19 cellular contexts compared by ENCODE assay signal in the genomic region with DNA sequence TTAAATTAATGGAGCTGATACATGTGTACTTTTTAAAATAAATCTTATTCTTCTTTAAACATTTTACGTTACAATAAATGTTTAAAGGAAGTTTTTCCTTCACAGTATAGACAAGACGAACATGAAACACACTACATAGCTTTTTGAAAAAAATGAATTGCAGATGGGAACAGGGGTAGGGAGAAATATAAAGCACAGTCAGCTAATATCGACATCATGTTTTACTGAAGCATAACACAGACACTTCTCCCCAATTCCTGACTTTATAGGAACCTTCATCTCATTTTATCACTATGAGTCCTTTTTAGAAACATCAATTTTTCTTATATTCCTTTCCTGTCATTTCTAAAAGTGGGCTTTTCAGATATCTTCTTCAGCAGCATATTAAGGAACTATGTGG.
DNase-seq lines count a peak whose midpoint lies in the region; ATAC-seq, FAIRE-seq and TF ChIP-seq lines count a peak whose summit lies in the region.
"Had no signal": no experiment of that assay in that cellular context is flagged by ENCODE, and none has a peak within 500 bp of the region (broad histone marks: within the 10 kb centered on the region; RNA-seq: fewer than 3 reads in every experiment).

No MANE protein-coding gene starts in this region.

- H3K4me3 ChIP-seq in Caco-2 (ENCODE audit: low read depth, low read length): no peak overlapping the region
- H3K4me3 ChIP-seq in IMR-90 (ENCODE audit: insufficient read depth, low read depth, low read length): no peak overlapping the region
- no peak overlapping the region for H3K4me3 ChIP-seq in K562
- H3K4me3 ChIP-seq in pancreas: no peak overlapping the region
- no peak overlapping the region for H3K4me3 ChIP-seq in gastrocnemius medialis
- H3K4me3 ChIP-seq: BLaER1 treated with 17β-estradiol and CSF1 and Interleukin-3, amounts not matched to agents 10 nM and 100 nM had no signal

- BruUV-seq in Caco-2 (replicated peaks; lab: Mats Ljungman, UMichigan) (no TSS peak), IMR-90 (replicated peaks; lab: Mats Ljungman, UMichigan) (no TSS peak), K562 (replicated peaks; lab: Mats Ljungman, UMichigan) (no TSS peak)

- no peak overlapping the region for H2BK20ac ChIP-seq in IMR-90 (ENCODE audit: low read depth, low read length)

- H3K9me3 Mint-ChIP-seq in Caco-2 (ENCODE audit: unreplicated experiment): peaks cover 12% of the 10 kb centered on the region
- H3K9me3 Mint-ChIP-seq in CD4-positive, alpha-beta T cell: peaks cover 6% of the 10 kb centered on the region

- no peak overlapping the region for H3K4me2 ChIP-seq in IMR-90 (ENCODE audit: low read depth, low read length)
- H3K4me2 ChIP-seq in K562 (ENCODE audit: insufficient read depth, low read length): no peak overlapping the region

- no peak overlapping the region for H3K56ac ChIP-seq in IMR-90 (ENCODE audit: extremely low read depth, insufficient read depth, low read length)

- FAIRE-seq in K562 (lab: Jason Lieb, UNC) (no peak), pancreas (lab: Jason Lieb, UNC) (no peak)
- FAIRE-seq: G401.6, GM12892 had no signal

- peak overlapping the region; percentile 22 for H3K27ac Mint-ChIP-seq in Caco-2 (ENCODE audit: unreplicated experiment)
- no peak overlapping the region for H3K27ac Mint-ChIP-seq in CD4-positive, alpha-beta T cell
- H3K27ac Mint-ChIP-seq: CD14-positive monocyte; CD4-positive, alpha-beta memory T cell had no signal

- H3K18ac ChIP-seq in IMR-90 (ENCODE audit: low read depth, low read length): no peak overlapping the region

- H4K5ac ChIP-seq in IMR-90 (ENCODE audit: low read depth, low read length): no peak overlapping the region

- TF ChIP-seq RAD21 in IMR-90 (IDR thresholded peaks at IDR 0.05; ENCODE audit: low read length) (no peak), K562 (CRISPR knock-in tag; conservative IDR thresholded peaks at IDR 0.05 in 1 of 2, IDR thresholded peaks at IDR 0.05 in 1 of 2) (no peak)

- no peak overlapping the region for H2BK5ac ChIP-seq in IMR-90 (ENCODE audit: low read depth, low read length, poor library complexity, severe bottlenecking)

- POLR2A ChIA-PET in Caco-2 (lab: Charles Lee): no interaction called here
- POLR2A ChIA-PET in IMR-90 (lab: Charles Lee; ENCODE audit: unreplicated experiment): no interaction called here
- POLR2A ChIA-PET in K562 (lab: Yijun Ruan, JAX): no interaction called here
- POLR2A ChIA-PET in CD4-positive, alpha-beta T cell (lab: Charles Lee): no interaction called here

- no peak overlapping the region for H4K91ac ChIP-seq in IMR-90 (ENCODE audit: insufficient read depth, low read depth, low read length)

- no peaks in the 10 kb centered on the region for H3K9me1 ChIP-seq in IMR-90 (ENCODE audit: insufficient read depth, low read length)
- no peaks in the 10 kb centered on the region for H3K9me1 ChIP-seq in K562 (ENCODE audit: control insufficient read depth, insufficient read depth, low read length)

- H3K9me3 ChIP-seq in Caco-2 (peaks cover 11% of the 10 kb centered on the region; the same call in 1 of the 2 replicates), IMR-90 (ENCODE audit: control insufficient read depth, insufficient read depth, low read length) (no peaks in the 10 kb centered on the region), K562 (replicated peaks; ENCODE audit: control insufficient read depth, insufficient read depth, low read depth, low read length) (no peaks in the 10 kb centered on the region; the same call in 1 of the 2 replicates), pancreas (no peaks in the 10 kb centered on the region), gastrocnemius medialis (no peaks in the 10 kb centered on the region)
- H3K9me3 ChIP-seq in CD4-positive, alpha-beta T cell (ENCODE audit: control insufficient read depth, low read length): peaks cover 9% of the 10 kb centered on the region

- TF ChIP-seq POLR2A in IMR-90 (IDR thresholded peaks at IDR 0.05; ENCODE audit: low read depth, low read length): no peak
- no peak for TF ChIP-seq POLR2A in K562 (conservative IDR thresholded peaks at IDR 0.05)
- no peak for TF ChIP-seq POLR2A in gastrocnemius medialis (IDR thresholded peaks at IDR 0.05)

- no peak overlapping the region for H2AK5ac ChIP-seq in IMR-90 (ENCODE audit: low read depth, low read length)

- no peak overlapping the region for H3K4me3 Mint-ChIP-seq in Caco-2 (ENCODE audit: unreplicated experiment)
- H3K4me3 Mint-ChIP-seq in CD4-positive, alpha-beta T cell: no peak overlapping the region
- H3K4me3 Mint-ChIP-seq: CD14-positive monocyte; CD4-positive, alpha-beta memory T cell had no signal

- no CpG with 5 or more reads among the region's 3 CpGs for WGBS in IMR-90 (ENCODE audit: extremely low coverage in 2 of 2, insufficient read length in 1 of 2), 2 experiments
- WGBS in K562 (ENCODE audit: insufficient coverage, low coverage, missing lambda C conversion rate): 2% methylated on average over 3 of the region's 3 CpGs
- WGBS in pancreas, 2 donors: 47 to 59% methylated on average over 3 of the region's 3 CpGs

- DNase-seq in Caco-2: no peak
- no peak for DNase-seq in IMR-90
- no peak for DNase-seq in K562 (ENCODE audit: extremely low read depth in 1 of 4, low spot score in 3 of 4)
- DNase-seq in pancreas: no peak
- no peak for DNase-seq in gastrocnemius medialis
- DNase-seq in CD4-positive, alpha-beta T cell: no peak
- DNase-seq: AML-193; BE2C; CD4-positive, alpha-beta memory T cell; COR-L47; DMS153; DND-41; GOT3; H7; HCEC 1CT had no signal

- no peaks in the 10 kb centered on the region for H3K4me1 Mint-ChIP-seq in Caco-2 (ENCODE audit: low read depth, unreplicated experiment)
- H3K4me1 Mint-ChIP-seq in CD4-positive, alpha-beta T cell (ENCODE audit: low read depth): peaks cover 10% of the 10 kb centered on the region
- H3K4me1 Mint-ChIP-seq: CD14-positive monocyte had no signal

- CTCF ChIA-PET in Caco-2 (lab: Charles Lee): no interaction called here
- CTCF ChIA-PET in IMR-90 (lab: Yijun Ruan, JAX): no interaction called here
- CTCF ChIA-PET in K562 (lab: Yijun Ruan, JAX; ENCODE audit: low intra/inter-chr PET ratio): no interaction called here
- CTCF ChIA-PET in CD4-positive, alpha-beta T cell (lab: Charles Lee): no interaction called here

- TF ChIP-seq EP300 in K562 (IDR thresholded peaks at IDR 0.05; ENCODE audit: low read length): no peak

- no peak overlapping the region for H2AK9ac ChIP-seq in IMR-90 (replicated peaks; ENCODE audit: low read depth, low read length, poor library complexity)

- H2BK15ac ChIP-seq in IMR-90 (ENCODE audit: low read depth, low read length): no peak overlapping the region

- ATAC-seq in IMR-90 (ENCODE audit: low read depth) (no peak), K562 (no peak), pancreas (no peak), gastrocnemius medialis (no peak)
- no peak for ATAC-seq in CD4-positive, alpha-beta T cell (ENCODE audit: poor library complexity)

- H3K4me1 ChIP-seq in Caco-2: peaks cover 15% of the 10 kb centered on the region; the same call in 1 of the 2 replicates
- H3K4me1 ChIP-seq in IMR-90 (ENCODE audit: control insufficient read depth, insufficient read depth, low read length): no peaks in the 10 kb centered on the region
- H3K4me1 ChIP-seq in K562 (replicated peaks in 1 of 2; ENCODE audit: control insufficient read depth in 2 of 2, insufficient read depth in 2 of 2, low read length in 2 of 2): peaks cover 0 to 2% of the 10 kb centered on the region in 2 experiments; a peak in 2 of 5 replicates
- H3K4me1 ChIP-seq in pancreas: no peaks in the 10 kb centered on the region
- no peaks in the 10 kb centered on the region for H3K4me1 ChIP-seq in gastrocnemius medialis
- H3K4me1 ChIP-seq: BE2C had no signal

- H3K79me2 ChIP-seq in K562 (ENCODE audit: control insufficient read depth, insufficient read depth, low read length): no peaks in the 10 kb centered on the region

- no peak overlapping the region for H3K4ac ChIP-seq in IMR-90 (ENCODE audit: low read depth, low read length)

- no peak overlapping the region for H3K23ac ChIP-seq in IMR-90 (ENCODE audit: low read depth, low read length)

- TF ChIP-seq CTCF in Caco-2 (IDR thresholded peaks at IDR 0.05; ENCODE audit: insufficient read depth in 1 of 2, low read depth in 1 of 2, low read length in 1 of 2, severe bottlenecking in 1 of 2, unreplicated experiment in 1 of 2): no peak
- no peak for TF ChIP-seq CTCF in IMR-90 (conservative IDR thresholded peaks at IDR 0.05; ENCODE audit: low read depth, low read length)
- TF ChIP-seq CTCF in K562 (IDR thresholded peaks at IDR 0.05 in 2 of 3, conservative IDR thresholded peaks at IDR 0.05 in 1 of 3; ENCODE audit: insufficient read depth in 2 of 3, low read depth in 1 of 3, low read length in 3 of 3): no peak
- TF ChIP-seq CTCF in pancreas (IDR thresholded peaks at IDR 0.05): no peak
- TF ChIP-seq CTCF in gastrocnemius medialis (IDR thresholded peaks at IDR 0.05 in 4 of 5, conservative IDR thresholded peaks at IDR 0.05 in 1 of 5): no peak
- TF ChIP-seq CTCF in CD4-positive, alpha-beta T cell (IDR thresholded peaks at IDR 0.05): no peak

- no peak overlapping the region for H2BK120ac ChIP-seq in IMR-90 (ENCODE audit: low read depth, low read length)

- H2AFZ ChIP-seq in IMR-90 (replicated peaks; ENCODE audit: low read length, poor library complexity): no peak overlapping the region
- no peak overlapping the region for H2AFZ ChIP-seq in K562 (ENCODE audit: low read depth, low read length)

- H3K27me3 ChIP-seq in Caco-2 (replicated peaks; ENCODE audit: control insufficient read depth, insufficient read depth, low read length): no peaks in the 10 kb centered on the region
- H3K27me3 ChIP-seq in IMR-90 (ENCODE audit: control insufficient read depth, insufficient read depth, low read length): no peaks in the 10 kb centered on the region
- no peaks in the 10 kb centered on the region for H3K27me3 ChIP-seq in K562 (ENCODE audit: control insufficient read depth in 2 of 2, insufficient read depth in 2 of 2, low read length in 2 of 2)
- no peaks in the 10 kb centered on the region for H3K27me3 ChIP-seq in pancreas
- H3K27me3 ChIP-seq in gastrocnemius medialis: no peaks in the 10 kb centered on the region
- H3K27me3 ChIP-seq in CD4-positive, alpha-beta T cell (ENCODE audit: control insufficient read depth, insufficient read depth, low read length): no peaks in the 10 kb centered on the region
- H3K27me3 ChIP-seq: BE2C; BLaER1 treated with 17β-estradiol and CSF1 and Interleukin-3, amounts not matched to agents 10 nM and 100 nM had no signal

- no peaks in the 10 kb centered on the region for H4K20me1 ChIP-seq in IMR-90 (ENCODE audit: insufficient read depth, low read length)
- H4K20me1 ChIP-seq in K562 (replicated peaks; ENCODE audit: control insufficient read depth, insufficient read depth, low read length): no peaks in the 10 kb centered on the region
- H4K20me1 ChIP-seq: BLaER1 treated with 17β-estradiol and CSF1 and Interleukin-3, amounts not matched to agents 10 nM and 100 nM had no signal

- H3K27ac ChIP-seq in IMR-90 (ENCODE audit: insufficient read depth, low read length): no peak overlapping the region
- no peak overlapping the region for H3K27ac ChIP-seq in K562 (ENCODE audit: extremely low read depth, low read depth, low read length)
- no peak overlapping the region for H3K27ac ChIP-seq in pancreas
- H3K27ac ChIP-seq in gastrocnemius medialis: no peak overlapping the region
- no peak overlapping the region for H3K27ac ChIP-seq in CD4-positive, alpha-beta T cell (ENCODE audit: low read depth, low read length)
- H3K27ac ChIP-seq: BLaER1 treated with 17β-estradiol and CSF1 and Interleukin-3, amounts not matched to agents 10 nM and 100 nM had no signal

- dilution Hi-C loops in IMR-90 (cut with HindIII; ENCODE audit: low sequenced_read_pairs, unreplicated experiment): no loop called here

- no peak overlapping the region for H4K8ac ChIP-seq in IMR-90 (ENCODE audit: low read depth in 2 of 2, low read length in 2 of 2)

- no peaks in the 10 kb centered on the region for H3K79me1 ChIP-seq in IMR-90 (ENCODE audit: low read depth in 1 of 2, low read length in 2 of 2)

- H3K9ac ChIP-seq in IMR-90 (ENCODE audit: low read depth, low read length): no peak overlapping the region
- H3K9ac ChIP-seq in K562 (ENCODE audit: insufficient read depth in 1 of 2, low read depth in 2 of 2, low read length in 2 of 2): no peak overlapping the region
- H3K9ac ChIP-seq: BLaER1 treated with 17β-estradiol and CSF1 and Interleukin-3, amounts not matched to agents 10 nM and 100 nM had no signal

- in situ Hi-C loops in IMR-90 (cut with MboI; ENCODE audit: low sequenced_read_pairs) (no loop called here), K562 (cut with MboI) (no loop called here), gastrocnemius medialis (cut with MboI; ENCODE audit: low sequenced_read_pairs in 4 of 4) (no loop called here)

- H3K36me3 Mint-ChIP-seq in Caco-2 (ENCODE audit: insufficient read depth, unreplicated experiment): no peaks in the 10 kb centered on the region
- no peaks in the 10 kb centered on the region for H3K36me3 Mint-ChIP-seq in CD4-positive, alpha-beta T cell (ENCODE audit: low read depth)
- H3K36me3 Mint-ChIP-seq: CD14-positive monocyte; CD4-positive, alpha-beta memory T cell had no signal

- H3K36me3 ChIP-seq in Caco-2 (ENCODE audit: control insufficient read depth, insufficient read depth, low read length) (no peaks in the 10 kb centered on the region), IMR-90 (ENCODE audit: control insufficient read depth, insufficient read depth, low read length) (no peaks in the 10 kb centered on the region), K562 (ENCODE audit: control insufficient read depth, insufficient read depth, low read length) (no peaks in the 10 kb centered on the region), pancreas (no peaks in the 10 kb centered on the region), gastrocnemius medialis (no peaks in the 10 kb centered on the region)
- H3K36me3 ChIP-seq: BE2C; BLaER1 treated with 17β-estradiol and CSF1 and Interleukin-3, amounts not matched to agents 10 nM and 100 nM had no signal

- H3K14ac ChIP-seq in IMR-90 (replicated peaks; ENCODE audit: low read depth, low read length): no peak overlapping the region

- intact Hi-C loops in Caco-2 (cut with micrococcal nuclease; ENCODE audit: unreplicated experiment) (no loop called here), IMR-90 (cut with micrococcal nuclease) (no loop called here), K562 (cut with micrococcal nuclease) (no loop called here), pancreas (cut with DNase I) (no loop called here), gastrocnemius medialis (cut with DNase I; ENCODE audit: low total_unique reads) (no loop called here)
- intact Hi-C loops in CD4-positive, alpha-beta T cell (cut with DNase I, micrococcal nuclease): no loop called here

- H3K27me3 Mint-ChIP-seq in Caco-2 (ENCODE audit: insufficient read depth, unreplicated experiment): no peaks in the 10 kb centered on the region
- H3K27me3 Mint-ChIP-seq in CD4-positive, alpha-beta T cell: no peaks in the 10 kb centered on the region
- H3K27me3 Mint-ChIP-seq: CD4-positive, alpha-beta memory T cell had no signal
